In genomic region chr10:42753507-42754154, GRCh38 we compare ENCODE assay signal across 8 cellular contexts. TPM values are rescaled to one million over a fixed set of nuclear protein-coding genes. Genes with fewer than 3 reads are reported as not detected.
DNase-seq lines count a peak whose midpoint lies in the region; ATAC-seq and TF ChIP-seq lines count a peak whose summit lies in the region.

No MANE protein-coding gene starts in this region.

- H3K23me2 ChIP-seq in H9 (ENCODE audit: insufficient read length, low read depth, low read length, poor library complexity, severe bottlenecking): peaks cover 20% of the 10 kb centered on the region

- H2AK5ac ChIP-seq in H9 (ENCODE audit: insufficient read length, low read length): no peak overlapping the region

- H3K27me3 ChIP-seq in ACC112 (ENCODE audit: insufficient read depth, low read length) (peaks cover 92% of the 10 kb centered on the region), H9 (ENCODE audit: insufficient read depth, low read length) (peaks cover 26% of the 10 kb centered on the region; the same call in 1 of the 2 replicates), body of pancreas (no peaks in the 10 kb centered on the region), thoracic aorta (replicated peaks; ENCODE audit: insufficient read depth) (no peaks in the 10 kb centered on the region)

- no peak overlapping the region for H4K91ac ChIP-seq in H9 (ENCODE audit: insufficient read length, low read depth, low read length)

- H3K36me3 ChIP-seq in ACC112 (ENCODE audit: insufficient read depth, low read length) (no peaks in the 10 kb centered on the region), body of pancreas (replicated peaks in 1 of 2; ENCODE audit: insufficient read depth in 1 of 2, low read depth in 2 of 2) (no peaks in the 10 kb centered on the region), thoracic aorta (no peaks in the 10 kb centered on the region)

- H2BK120ac ChIP-seq in H9 (ENCODE audit: low read depth, low read length, poor library complexity, severe bottlenecking): no peak overlapping the region

- H3K18ac ChIP-seq in H9 (ENCODE audit: insufficient read length, low read depth, low read length): no peak overlapping the region

- no peaks in the 10 kb centered on the region for H3K9me3 ChIP-seq in H9 (ENCODE audit: control insufficient read depth, low read depth, low read length)
- H3K9me3 ChIP-seq in body of pancreas: no peaks in the 10 kb centered on the region
- H3K9me3 ChIP-seq in thoracic aorta: no peaks in the 10 kb centered on the region

- no peak overlapping the region for H3K23ac ChIP-seq in H9 (ENCODE audit: insufficient read length, low read depth, low read length)

- no CpG with 5 or more reads among the region's 51 CpGs for WGBS in H9 (ENCODE audit: extremely low coverage, insufficient read length, low lambda C conversion rate)
- WGBS in body of pancreas, 2 donors: 0 to 1% methylated on average over 30 to 49 of the region's 51 CpGs

- peaks cover 82% of the 10 kb centered on the region for H3K27me3 Mint-ChIP-seq in H9 (ENCODE audit: low read depth)

- TF ChIP-seq CTCF in H9 (conservative IDR thresholded peaks at IDR 0.05): no peak; the same call in 2 of the 3 replicates
- TF ChIP-seq CTCF in body of pancreas (IDR thresholded peaks at IDR 0.05): no peak
- TF ChIP-seq CTCF in thoracic aorta (IDR thresholded peaks at IDR 0.05): no peak

- DNase-seq in H9 (no peak), body of pancreas (peak in 1 of 4 donors; percentile 18), left lobe of liver (ENCODE audit: low spot score) (no peak), thoracic aorta (ENCODE audit: low spot score) (no peak), NCI-H146 treated with DMSO at 0.1 percent for 48 hours (lab: John Stamatoyannopoulos, UW; ENCODE audit: unreplicated experiment) (no peak)

- H3K4me3 Mint-ChIP-seq in H9: peak overlapping the region; percentile 64 to 83

- no peak overlapping the region for H3T11ph ChIP-seq in H9 (ENCODE audit: low read length)

- H2BK20ac ChIP-seq in H9 (ENCODE audit: low read depth, low read length, poor library complexity, severe bottlenecking): no peak overlapping the region

- no peak overlapping the region for H4K5ac ChIP-seq in H9 (ENCODE audit: insufficient read length, low read depth, low read length)

- intact Hi-C loops in body of pancreas (cut with DNase I): loop anchor here (10.0 kb wide), 1 partner anchor 351 kb away; no protein-coding TSS in a partner anchor

- no peaks in the 10 kb centered on the region for H4K20me1 ChIP-seq in H9 (ENCODE audit: control insufficient read depth, insufficient read depth, insufficient read length)

- H2BK15ac ChIP-seq in H9 (ENCODE audit: low read depth, low read length): no peak overlapping the region

- no peak overlapping the region for H3K9ac ChIP-seq in H9 (ENCODE audit: extremely low read depth, insufficient read length, low read length)

- no peak overlapping the region for H3K56ac ChIP-seq in H9 (ENCODE audit: insufficient read length, low read depth, low read length)

- H2BK12ac ChIP-seq in H9 (ENCODE audit: insufficient read length, low read depth, low read length): no peak overlapping the region

- no peaks in the 10 kb centered on the region for H3K36me3 Mint-ChIP-seq in H9 (ENCODE audit: insufficient read depth in 1 of 3, low read depth in 3 of 3)

- no peaks in the 10 kb centered on the region for H3K79me2 ChIP-seq in ACC112 (ENCODE audit: control insufficient read depth, insufficient read depth, low read length, unreplicated experiment)
- no peaks in the 10 kb centered on the region for H3K79me2 ChIP-seq in H9 (ENCODE audit: insufficient read depth, low read length)

- no peaks in the 10 kb centered on the region for H3K79me1 ChIP-seq in H9 (ENCODE audit: insufficient read depth, low read depth, low read length, poor library complexity, severe bottlenecking)

- H3K9me3 Mint-ChIP-seq in H9: peaks cover 9 to 10% of the 10 kb centered on the region in 2 experiments; a peak in 4 of 5 replicates

- H3K4me1 ChIP-seq in ACC112 (ENCODE audit: control insufficient read depth, insufficient read depth, low read length, unreplicated experiment) (no peaks in the 10 kb centered on the region), H9 (ENCODE audit: insufficient read depth, low read length) (no peaks in the 10 kb centered on the region), body of pancreas (peaks cover 34% of the 10 kb centered on the region), thoracic aorta (ENCODE audit: control insufficient read depth in 1 of 2, low read depth in 2 of 2) (peaks cover 6 to 27% of the 10 kb centered on the region in 2 donors)

- H3K4ac ChIP-seq in H9 (ENCODE audit: low read depth, low read length): no peak overlapping the region

- H3K4me2 ChIP-seq in H9 (ENCODE audit: insufficient read depth, insufficient read length, low read length): peak overlapping the region; percentile 49

- ATAC-seq in body of pancreas: peak; percentile 19
- ATAC-seq in left lobe of liver: peak; percentile 51
- ATAC-seq in thoracic aorta (ENCODE audit: insufficient number of reproducible peaks, low FRiP score, low read depth): peak; percentile 29
- ATAC-seq in GM18519 (IDR thresholded peaks at IDR 0.05; ENCODE audit: low FRiP score, unreplicated experiment): no peak
- ATAC-seq in HG02852 (IDR thresholded peaks at IDR 0.05; ENCODE audit: unreplicated experiment): no peak

- peaks cover 0 to 2% of the 10 kb centered on the region in 2 experiments; a peak in 2 of 4 replicates for H3K4me1 Mint-ChIP-seq in H9

- peak overlapping the region; percentile 36 for H2AFZ ChIP-seq in ACC112 (ENCODE audit: low read length, unreplicated experiment)
- H2AFZ ChIP-seq in H9 (ENCODE audit: low read length): no peak overlapping the region

- H3K27ac Mint-ChIP-seq in H9: no peak overlapping the region

- peak overlapping the region; percentile 45 for H3K4me3 ChIP-seq in ACC112 (ENCODE audit: low read depth, low read length)
- peak overlapping the region; percentile 27 to 69 for H3K4me3 ChIP-seq in body of pancreas
- H3K4me3 ChIP-seq in thoracic aorta: peak overlapping the region; percentile 83

- H4K8ac ChIP-seq in H9 (replicated peaks; ENCODE audit: insufficient read length, low read depth, low read length): no peak overlapping the region

- no peak for TF ChIP-seq POLR2A in body of pancreas (IDR thresholded peaks at IDR 0.05)

- no peak overlapping the region for H3K14ac ChIP-seq in H9 (ENCODE audit: insufficient read depth, low read length)

- no peak overlapping the region for H2BK5ac ChIP-seq in H9 (ENCODE audit: insufficient read length, low read length)

- H3K27ac ChIP-seq in ACC112 (ENCODE audit: low read depth, low read length): no peak overlapping the region
- no peak overlapping the region for H3K27ac ChIP-seq in H9 (ENCODE audit: insufficient read length, low read depth, low read length)
- peak overlapping the region in 3 of 4 donors; percentile 14 to 42 (median 15) for H3K27ac ChIP-seq in body of pancreas
- H3K27ac ChIP-seq in thoracic aorta: peak overlapping the region in 1 of 2 donors; percentile 21

RNA-seq across cellular contexts. Expression of gene BMS1, which starts 29.0 kb away (rescaled TPM):
- total RNA-seq in H9 (2021) (42.8 and 44.2 TPM in 2 replicates), body of pancreas (1 to 10 TPM; 8.0 to 8.6 TPM), left lobe of liver (4.6 TPM), thoracic aorta (10 to 100 TPM in 1 of 2 donors, 1 to 10 TPM in 1; 8.8 to 18.7 TPM)

Comparison
In these comparisons a context has a peak if more than half of its experiments do, and no peak if none do; other contexts are left out.
1. H3K27ac ChIP-seq: peak in body of pancreas (3 of 4); none in ACC112 (single experiment) and H9 (single experiment).
2. ATAC-seq: peak in body of pancreas (single experiment), left lobe of liver (single experiment) and thoracic aorta (single experiment); none in GM18519 (single experiment) and HG02852 (single experiment).
3. Peak in every context shown above with its lines, with median percentiles within 50 percentile points of each other: H3K4me3 ChIP-seq.